Comparison of ENCODE assay signal across 15 cellular contexts in the genomic region with DNA sequence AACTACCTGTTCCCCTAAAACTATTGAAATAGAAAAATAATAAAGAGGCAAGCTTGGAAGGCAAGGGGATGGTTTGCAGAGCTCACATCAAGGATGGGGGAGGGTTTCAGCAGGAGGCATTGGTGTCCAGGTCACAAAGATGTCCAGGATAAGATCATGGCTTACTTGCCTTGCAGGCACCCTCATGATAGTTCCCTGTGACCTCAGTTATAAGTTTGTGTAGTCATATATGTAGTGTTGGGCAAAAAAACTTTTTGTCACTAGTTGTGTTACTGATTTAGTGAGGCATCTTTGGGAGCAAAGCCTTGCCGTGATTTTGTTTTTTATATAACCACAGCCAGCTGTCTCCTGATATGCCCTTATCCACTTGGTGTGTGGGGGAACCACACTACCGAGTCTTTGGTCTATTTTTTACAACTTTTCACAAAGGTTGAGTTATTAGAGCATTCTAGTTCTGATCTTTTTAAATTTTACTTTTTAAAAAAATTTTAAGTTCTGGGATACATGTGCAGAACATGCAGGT. TPM values are rescaled to one million over a fixed set of nuclear protein-coding genes. Genes with fewer than 3 reads are reported as not detected.
"Had no signal": no experiment of that assay in that cellular context is flagged by ENCODE, and none has a peak within 500 bp of the region (broad histone marks: within the 10 kb centered on the region; RNA-seq: fewer than 3 reads in every experiment).

No MANE protein-coding gene starts in this region.

- H3K4me3 Mint-ChIP-seq: central memory CD8-positive, alpha-beta T cell; immature natural killer cell; natural killer cell; neural crest cell; stimulated activated naive CD8-positive, alpha-beta T cell treated with anti-CD3 and anti-CD28 coated beads, Interleukin-15, Interleukin-2, amounts not matched to agents 100 ng/mL and 50 ng/mL, for 24 hours had no signal

- H3K27ac Mint-ChIP-seq: immature natural killer cell; natural killer cell; stimulated activated naive CD8-positive, alpha-beta T cell treated with anti-CD3 and anti-CD28 coated beads, Interleukin-15, Interleukin-2, amounts not matched to agents 100 ng/mL and 50 ng/mL, for 24 hours had no signal

- H3K36me3 Mint-ChIP-seq: immature natural killer cell, natural killer cell had no signal

- H3K9me3 ChIP-seq: esophagus squamous epithelium, sigmoid colon, testis, tibial nerve had no signal

- H3K27me3 ChIP-seq: esophagus squamous epithelium, sigmoid colon, testis, tibial nerve had no signal

- H3K4me1 ChIP-seq: foreskin keratinocyte had no signal

- DNase-seq: esophagus squamous epithelium; foreskin keratinocyte; immature natural killer cell; left colon; left ventricle myocardium superior; natural killer cell; sigmoid colon; small intestine; stimulated activated CD4-positive, alpha-beta T cell treated with anti-CD3 and anti-CD28 coated beads, Interleukin-12 subunit alpha, Interleukin-12 subunit beta, amount 100 ng/mL, for 4 hours; testis had no signal

- H3K36me3 ChIP-seq: esophagus squamous epithelium, sigmoid colon, tibial nerve had no signal

- H3K9me3 Mint-ChIP-seq: central memory CD8-positive, alpha-beta T cell; immature natural killer cell; natural killer cell; stimulated activated naive CD8-positive, alpha-beta T cell treated with anti-CD3 and anti-CD28 coated beads, Interleukin-15, Interleukin-2, amounts not matched to agents 100 ng/mL and 50 ng/mL, for 24 hours had no signal

- H3K27ac ChIP-seq: foreskin keratinocyte, testis, tibial nerve had no signal

- H3K4me3 ChIP-seq: esophagus squamous epithelium, sigmoid colon, testis, tibial nerve had no signal

- H3K4me1 Mint-ChIP-seq: central memory CD8-positive, alpha-beta T cell had no signal

- ATAC-seq: foreskin keratinocyte, left colon, left ventricle myocardium superior had no signal

RNA-seq across cellular contexts. Expression of a gene that starts 53.3 kb away (rescaled TPM):
- total RNA-seq: neural crest cell, osteocyte had no signal
